In genomic region chr10:79758297-79758993, GRCh38 we compare ENCODE assay signal across 9 cellular contexts. TPM values are rescaled to one million over a fixed set of nuclear protein-coding genes. Genes with fewer than 3 reads are reported as not detected.
A peak's percentile ranks its signal among the peaks of the same experiment; 100 is the strongest.
DNase-seq lines count a peak whose midpoint lies in the region; FAIRE-seq and TF ChIP-seq lines count a peak whose summit lies in the region.
"Not testable (repeated sequence)": the region's sequence is repeated elsewhere in the genome, so short reads cannot be mapped to it uniquely, and the experiment has no call there.
"Had no signal": no experiment of that assay in that cellular context is flagged by ENCODE, and none has a peak within 500 bp of the region (broad histone marks: within the 10 kb centered on the region; RNA-seq: fewer than 3 reads in every experiment).

No MANE protein-coding gene starts in this region.

- peaks cover 22% of the 10 kb centered on the region for H3K36me3 Mint-ChIP-seq in activated naive CD4-positive, alpha-beta T cell treated with anti-CD3 and anti-CD28 coated beads, Interleukin-2, amount 10 ng/mL, durations not matched to agents 7 days and 5 days
- H3K36me3 Mint-ChIP-seq in endodermal cell (ENCODE audit: low read depth) = peaks cover 18% of the 10 kb centered on the region

- not testable (repeated sequence) for H3K27me3 ChIP-seq in endodermal cell (ENCODE audit: control insufficient read depth, insufficient read depth, low read length, poor library complexity, severe bottlenecking); small intestine (ENCODE audit: control insufficient read depth in 2 of 2, insufficient read depth in 2 of 2, low read length in 2 of 2)

- not testable (repeated sequence) for H3K4me1 Mint-ChIP-seq in activated naive CD4-positive, alpha-beta T cell treated with anti-CD3 and anti-CD28 coated beads, Interleukin-2, amount 10 ng/mL, durations not matched to agents 7 days and 5 days; endodermal cell

- not testable (repeated sequence) for H3K36me3 ChIP-seq in endodermal cell (ENCODE audit: control insufficient read depth, insufficient read depth, low read length); small intestine (ENCODE audit: control insufficient read depth in 2 of 2, insufficient read depth in 2 of 2, low read length in 2 of 2)

- not testable (repeated sequence) for H3K27me3 Mint-ChIP-seq in activated naive CD4-positive, alpha-beta T cell treated with anti-CD3 and anti-CD28 coated beads, Interleukin-2, amount 10 ng/mL, durations not matched to agents 7 days and 5 days; endodermal cell (ENCODE audit: insufficient read depth)

- H3K27ac Mint-ChIP-seq in activated naive CD4-positive, alpha-beta T cell treated with anti-CD3 and anti-CD28 coated beads, Interleukin-2, amount 10 ng/mL, durations not matched to agents 7 days and 5 days; endodermal cell: not testable (repeated sequence)

- CTCF ChIA-PET in activated naive CD4-positive, alpha-beta T cell treated with anti-CD3 and anti-CD28 coated beads, Interleukin-2, amount 10 ng/mL, durations not matched to agents 7 days and 5 days (lab: Charles Lee) = not testable (repeated sequence)

- not testable (repeated sequence) for H3K27ac ChIP-seq in C4-2B; endodermal cell (ENCODE audit: low read depth, low read length); small intestine (ENCODE audit: low read depth in 1 of 2, low read length in 1 of 2)

- 96 to 100% methylated on average over 1 to 3 of the region's 3 CpGs for WGBS in endodermal cell (ENCODE audit: insufficient coverage in 1 of 2, insufficient read length in 1 of 2), 2 experiments
- 46 to 89% (median 61%) methylated on average over 3 of the region's 3 CpGs for WGBS in small intestine, 3 donors

- H3K4me1 ChIP-seq in endodermal cell (ENCODE audit: control insufficient read depth, insufficient read depth, low read length); small intestine (ENCODE audit: control insufficient read depth in 2 of 2, insufficient read depth in 1 of 2, low read depth in 1 of 2, low read length in 1 of 2): not testable (repeated sequence)

- TF ChIP-seq EP300 in Ishikawa (IDR thresholded peaks at IDR 0.05; ENCODE audit: borderline replicate concordance) = not testable (repeated sequence)

- H3K4me3 Mint-ChIP-seq in activated naive CD4-positive, alpha-beta T cell treated with anti-CD3 and anti-CD28 coated beads, Interleukin-2, amount 10 ng/mL, durations not matched to agents 7 days and 5 days; endodermal cell: not testable (repeated sequence)

- peak; percentile 41; the same call in 1 of the 2 replicates for TF ChIP-seq RAD21 in Ishikawa (IDR thresholded peaks at IDR 0.05; ENCODE audit: low read depth)

- H3K9me3 Mint-ChIP-seq in activated naive CD4-positive, alpha-beta T cell treated with anti-CD3 and anti-CD28 coated beads, Interleukin-2, amount 10 ng/mL, durations not matched to agents 7 days and 5 days; endodermal cell: not testable (repeated sequence)

- not testable (repeated sequence) for H3K9me3 ChIP-seq in endodermal cell (ENCODE audit: control insufficient read depth, low read length); small intestine (ENCODE audit: control insufficient read depth, low read depth)

- TF ChIP-seq CTCF in C4-2B (conservative IDR thresholded peaks at IDR 0.05) (peak; percentile 16; the same call in 1 of the 2 replicates), GM12872 (IDR thresholded peaks at IDR 0.05; ENCODE audit: insufficient read depth, low read depth, low read length) (peak; percentile 13; the same call in 1 of the 3 replicates), endodermal cell (conservative IDR thresholded peaks at IDR 0.05) (peak; percentile 67)

- DNase-seq in OCI-M1 (lab: John Stamatoyannopoulos, UW) (peak; percentile 29), endodermal cell (peak; percentile 68), iPS-NIHi7 (ENCODE audit: extremely low spot score) (peak; percentile 12), small intestine (peak; percentile 14)
- DNase-seq in activated naive CD4-positive, alpha-beta T cell treated with anti-CD3 and anti-CD28 coated beads, Interleukin-2, amount 10 ng/mL, durations not matched to agents 7 days and 5 days = peak; percentile 20

- not testable (repeated sequence) for H3K4me3 ChIP-seq in endodermal cell (ENCODE audit: low read length); small intestine (ENCODE audit: low read depth in 1 of 2, low read length in 2 of 2)

- not testable (repeated sequence) for FAIRE-seq in small intestine (lab: Jason Lieb, UNC)

- H3K9ac ChIP-seq in endodermal cell (ENCODE audit: extremely low read depth, low read length, poor library complexity, severe bottlenecking) = not testable (repeated sequence)

RNA-seq across cellular contexts. Expression of gene NUTM2B, which starts 55.4 kb away (rescaled TPM):
- under 1 TPM; 0.35 to 0.73 TPM for total RNA-seq in endodermal cell
- polyA plus RNA-seq in endodermal cell (2013, experiment 1 of 2) = 1.00 TPM
- polyA plus RNA-seq in endodermal cell (2013, experiment 2 of 2) = 1.4 TPM
- 1 to 10 TPM in 1 of 3 donors, under 1 TPM in 2; 0.13 to 1.6 (median 0.89) TPM for polyA plus RNA-seq in small intestine
- polyA plus RNA-seq: CD14-positive monocyte had no signal

Comparison
In these comparisons a context has a peak if more than half of its experiments do, and no peak if none do; other contexts are left out.
1. CTCF ChIP-seq: peak in every context shown above with its lines; median percentile 67 in endodermal cell; 16 in C4-2B; 13 in GM12872.
2. DNase-seq: peak in every context shown above with its lines; median percentile 68 in endodermal cell; 29 in OCI-M1; 20 in activated naive CD4-positive, alpha-beta T cell treated with anti-CD3 and anti-CD28 coated beads, Interleukin-2, amount 10 ng/mL, durations not matched to agents 7 days and 5 days; 14 in small intestine; 12 in iPS-NIHi7.